11 cellular contexts compared by ENCODE assay signal in the genomic region with DNA sequence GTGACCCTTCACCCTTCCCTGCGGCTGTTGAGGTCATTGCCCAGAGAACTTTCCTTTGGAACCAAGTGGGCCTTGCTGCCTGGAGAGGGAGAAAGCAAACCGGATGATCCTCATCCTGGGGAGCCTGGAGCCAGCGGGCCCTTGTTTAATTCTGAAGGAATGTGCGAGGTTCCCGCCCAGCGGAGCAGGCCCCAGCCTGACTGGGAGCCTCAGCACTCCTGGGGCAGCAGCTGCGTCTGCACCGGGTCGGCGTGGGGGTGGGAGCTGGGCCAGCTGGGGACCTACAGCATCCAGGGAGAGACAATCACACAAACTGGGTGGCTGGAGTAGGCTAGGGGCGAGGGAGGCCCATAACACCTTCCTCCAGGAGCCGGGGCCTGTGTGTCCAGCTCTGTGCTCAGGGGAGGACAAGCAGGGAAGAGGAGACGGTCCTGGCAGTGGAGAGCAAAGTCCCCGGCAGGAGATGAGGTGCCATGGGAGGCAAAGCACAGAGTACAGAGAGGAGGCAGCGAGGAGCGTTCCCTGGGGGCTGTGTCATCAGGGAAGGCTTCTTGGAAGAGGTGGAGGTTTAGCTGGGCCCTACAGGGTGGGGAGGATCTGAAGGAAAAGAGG.
DNase-seq lines count a peak whose midpoint lies in the region; ATAC-seq and TF ChIP-seq lines count a peak whose summit lies in the region.
"Had no signal": no experiment of that assay in that cellular context is flagged by ENCODE, and none has a peak within 500 bp of the region (broad histone marks: within the 10 kb centered on the region; RNA-seq: fewer than 3 reads in every experiment).

No MANE protein-coding gene starts in this region.

- no peak for TF ChIP-seq EP300 in gastroesophageal sphincter (IDR thresholded peaks at IDR 0.05)

- peak overlapping the region; percentile 1 for H2AFZ ChIP-seq in neuron (ENCODE audit: low read depth, low read length)

- no peak overlapping the region for H3K4me3 ChIP-seq in ascending aorta
- no peak overlapping the region for H3K4me3 ChIP-seq in gastroesophageal sphincter
- no peak overlapping the region for H3K4me3 ChIP-seq in neuron (ENCODE audit: low read length)
- no peak overlapping the region for H3K4me3 ChIP-seq in urinary bladder (ENCODE audit: low read depth, low read length)
- H3K4me3 ChIP-seq in BE2C (ENCODE audit: low read depth, low read length) = no peak overlapping the region
- H3K4me3 ChIP-seq: smooth muscle cell had no signal

- H3K27ac ChIP-seq in ascending aorta (peak overlapping the region; percentile 74 to 80), gastroesophageal sphincter (peak overlapping the region; percentile 29 to 84 (median 82)), urinary bladder (ENCODE audit: low read depth) (peak overlapping the region; percentile 27)

- H3K36me3 ChIP-seq in ascending aorta = no peaks in the 10 kb centered on the region
- no peaks in the 10 kb centered on the region for H3K36me3 ChIP-seq in gastroesophageal sphincter
- H3K36me3 ChIP-seq in neuron (ENCODE audit: insufficient read depth, low read length) = no peaks in the 10 kb centered on the region
- H3K36me3 ChIP-seq in urinary bladder (ENCODE audit: insufficient read depth) = no peaks in the 10 kb centered on the region
- no peaks in the 10 kb centered on the region for H3K36me3 ChIP-seq in BE2C

- DNase-seq in ascending aorta (ENCODE audit: low spot score in 2 of 2) = no peak
- no peak for DNase-seq in stimulated activated CD4-positive, alpha-beta T cell treated with anti-CD3 and anti-CD28 coated beads, Interleukin-4, amount 100 ng/mL, for 1 hour
- no peak for DNase-seq in naive thymus-derived CD8-positive, alpha-beta T cell
- no peak for DNase-seq in BE2C
- DNase-seq: activated CD8-positive, alpha-beta T cell treated with anti-CD3 and anti-CD28 coated beads for 36 hours; NCI-H2171 treated with DMSO at 0.1 percent for 48 hours had no signal

- intact Hi-C loops in ascending aorta (cut with DNase I) = no loop called here

- no peak for TF ChIP-seq CTCF in ascending aorta (IDR thresholded peaks at IDR 0.05)
- TF ChIP-seq CTCF in gastroesophageal sphincter (IDR thresholded peaks at IDR 0.05) = no peak
- no peak for TF ChIP-seq CTCF in BE2C (IDR thresholded peaks at IDR 0.05; ENCODE audit: low read depth, low read length)

- H3K4me3 Mint-ChIP-seq in naive thymus-derived CD8-positive, alpha-beta T cell = no peak overlapping the region
- H3K4me3 Mint-ChIP-seq: activated CD8-positive, alpha-beta T cell treated with anti-CD3 and anti-CD28 coated beads for 36 hours; stimulated activated naive CD8-positive, alpha-beta T cell treated with anti-CD3 and anti-CD28 coated beads, Interleukin-15, Interleukin-2, amounts not matched to agents 100 ng/mL and 50 ng/mL, for 24 hours had no signal

- H3K27me3 ChIP-seq in ascending aorta (no peaks in the 10 kb centered on the region), gastroesophageal sphincter (no peaks in the 10 kb centered on the region), neuron (ENCODE audit: insufficient read depth, low read length) (no peaks in the 10 kb centered on the region), BE2C (no peaks in the 10 kb centered on the region)

- H3K4me1 ChIP-seq in ascending aorta (peaks cover 5 to 8% of the 10 kb centered on the region in 2 donors), gastroesophageal sphincter (peaks cover 0 to 46% (median 20%) of the 10 kb centered on the region in 3 donors), neuron (ENCODE audit: insufficient read depth, low read length) (peaks cover 9% of the 10 kb centered on the region), urinary bladder (ENCODE audit: insufficient read depth) (no peaks in the 10 kb centered on the region), BE2C (peaks cover 15% of the 10 kb centered on the region)

- H3K27ac Mint-ChIP-seq in naive thymus-derived CD8-positive, alpha-beta T cell = no peak overlapping the region
- H3K27ac Mint-ChIP-seq: activated CD8-positive, alpha-beta T cell treated with anti-CD3 and anti-CD28 coated beads for 36 hours; stimulated activated naive CD8-positive, alpha-beta T cell treated with anti-CD3 and anti-CD28 coated beads, Interleukin-15, Interleukin-2, amounts not matched to agents 100 ng/mL and 50 ng/mL, for 24 hours had no signal

- H3K4me1 Mint-ChIP-seq in naive thymus-derived CD8-positive, alpha-beta T cell = peaks cover 0 to 3% (median 0%) of the 10 kb centered on the region in 4 donors

- no peaks in the 10 kb centered on the region for H3K36me3 Mint-ChIP-seq in naive thymus-derived CD8-positive, alpha-beta T cell

- peak; percentile 87 for ATAC-seq in gastroesophageal sphincter
- no peak for ATAC-seq in naive thymus-derived CD8-positive, alpha-beta T cell
- ATAC-seq: activated CD8-positive, alpha-beta T cell treated with anti-CD3 and anti-CD28 coated beads for 36 hours had no signal

- no peaks in the 10 kb centered on the region for H3K9me3 Mint-ChIP-seq in naive thymus-derived CD8-positive, alpha-beta T cell
- H3K9me3 Mint-ChIP-seq: activated CD8-positive, alpha-beta T cell treated with anti-CD3 and anti-CD28 coated beads for 36 hours; stimulated activated naive CD8-positive, alpha-beta T cell treated with anti-CD3 and anti-CD28 coated beads, Interleukin-15, Interleukin-2, amounts not matched to agents 100 ng/mL and 50 ng/mL, for 24 hours had no signal

- no peak for TF ChIP-seq POLR2A in gastroesophageal sphincter (IDR thresholded peaks at IDR 0.05)

- POLR2A ChIA-PET in naive thymus-derived CD8-positive, alpha-beta T cell (lab: Charles Lee) = no interaction called here

- 33 to 100% methylated on average over 2 to 9 of the region's 16 CpGs for WGBS in gastroesophageal sphincter (ENCODE audit: low coverage in 1 of 2), 2 donors
- 45% methylated on average over 16 of the region's 16 CpGs for WGBS in urinary bladder

- H3K9me3 ChIP-seq in ascending aorta (peaks cover 0 to 6% of the 10 kb centered on the region in 2 donors), gastroesophageal sphincter (peaks cover 0 to 9% (median 0%) of the 10 kb centered on the region in 3 donors), neuron (ENCODE audit: low read length) (no peaks in the 10 kb centered on the region), BE2C (no peaks in the 10 kb centered on the region)

- H3K27me3 Mint-ChIP-seq in naive thymus-derived CD8-positive, alpha-beta T cell = no peaks in the 10 kb centered on the region
- H3K27me3 Mint-ChIP-seq: activated CD8-positive, alpha-beta T cell treated with anti-CD3 and anti-CD28 coated beads for 36 hours; stimulated activated naive CD8-positive, alpha-beta T cell treated with anti-CD3 and anti-CD28 coated beads, Interleukin-15, Interleukin-2, amounts not matched to agents 100 ng/mL and 50 ng/mL, for 24 hours had no signal

Comparison
In these comparisons a context has a peak if more than half of its experiments do, and no peak if none do; other contexts are left out.
1. H3K27ac ChIP-seq: peak in every context shown above with its lines; median percentile 82 in gastroesophageal sphincter; 77 in ascending aorta; 27 in urinary bladder.